8 cellular contexts compared by ENCODE assay signal in the genomic region with DNA sequence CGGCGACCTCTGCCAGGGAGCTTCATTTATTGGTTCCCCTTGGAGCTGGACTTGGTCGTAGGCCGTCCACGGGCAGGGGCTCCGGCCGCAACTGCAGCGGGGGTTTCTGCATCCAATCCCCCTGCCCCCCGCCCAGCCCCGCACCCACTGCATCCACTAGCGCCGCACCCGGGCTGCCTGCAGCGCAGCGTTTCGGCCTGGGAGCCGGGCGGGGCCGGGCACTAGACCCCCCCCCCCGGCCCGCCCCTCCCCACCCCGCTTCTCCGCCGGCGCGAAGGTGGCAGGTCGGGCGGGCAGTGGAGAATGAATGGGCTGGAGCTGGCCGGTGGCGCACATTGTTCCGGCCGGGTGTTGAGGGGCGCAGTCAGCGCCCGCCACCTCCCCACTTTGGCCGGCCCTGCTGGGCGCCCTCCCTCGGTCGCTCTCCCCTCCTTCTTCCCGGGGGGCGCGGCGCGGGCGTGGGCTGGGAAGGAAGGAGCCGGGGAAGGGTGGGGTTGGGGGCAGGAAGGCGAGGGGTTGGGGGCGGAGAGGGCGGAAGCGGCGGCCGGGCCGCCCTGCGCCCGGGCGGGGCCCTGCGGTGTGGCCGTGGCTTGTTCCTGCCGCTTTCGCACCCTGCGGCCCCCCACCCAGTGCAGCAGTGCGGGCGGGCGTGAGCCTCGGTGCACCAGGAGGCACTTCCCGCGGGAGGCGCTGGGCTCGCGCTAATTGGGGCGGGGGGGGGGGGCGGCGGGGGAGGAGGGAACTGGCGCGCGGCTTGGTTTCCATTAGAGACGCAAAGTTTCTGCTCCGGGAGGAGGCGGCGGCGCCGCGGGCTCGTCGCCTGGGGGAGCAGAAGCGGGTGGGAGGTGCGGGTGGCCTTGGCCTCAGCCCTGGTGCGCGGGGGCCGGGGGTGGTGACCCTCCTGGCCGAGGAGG. TPM values are rescaled to one million over a fixed set of nuclear protein-coding genes. Genes with fewer than 3 reads are reported as not detected.
A peak's percentile ranks its signal among the peaks of the same experiment; 100 is the strongest.
DNase-seq lines count a peak whose midpoint lies in the region; ATAC-seq and TF ChIP-seq lines count a peak whose summit lies in the region.

No MANE protein-coding gene starts in this region.

- 0 to 1% (median 0%) methylated on average over 13 to 85 of the region's 91 CpGs for WGBS in adrenal gland, 4 donors

- intact Hi-C loops in CD4-positive, alpha-beta T cell (cut with DNase I, micrococcal nuclease) = loop anchor here (5.0 to 10.0 kb wide), 4 partner anchors 65 to 1467 kb away; a partner anchor contains a TSS
- intact Hi-C loops in adrenal gland (cut with DNase I) = loop anchor here in 1 of 2 donors (5.0 kb wide), 1 partner anchor 360 kb away; no protein-coding TSS in a partner anchor

- no peaks in the 10 kb centered on the region for H3K27me3 ChIP-seq in CD4-positive, alpha-beta T cell (ENCODE audit: control insufficient read depth, insufficient read depth, low read length)
- H3K27me3 ChIP-seq in adrenal gland (no peaks in the 10 kb centered on the region), right atrium auricular region (no peaks in the 10 kb centered on the region)

- TF ChIP-seq POLR2A in adrenal gland (IDR thresholded peaks at IDR 0.05) = no peak

- peak overlapping the region; percentile 100 for H3K4me3 Mint-ChIP-seq in CD4-positive, alpha-beta T cell
- H3K4me3 Mint-ChIP-seq in T-helper 1 cell treated with Interleukin-12 subunit alpha and Interleukin-12 subunit beta and Interleukin-4 antibody, amounts not matched to agents 30 μg/mL and 1 μg/mL, for 36 hours = peak overlapping the region; percentile 99

- peaks cover 15 to 32% of the 10 kb centered on the region in 2 donors for H3K4me1 ChIP-seq in adrenal gland (replicated peaks in 1 of 2)
- H3K4me1 ChIP-seq in right atrium auricular region = peaks cover 0 to 49% of the 10 kb centered on the region in 2 donors

- H3K36me3 Mint-ChIP-seq in CD4-positive, alpha-beta T cell (ENCODE audit: low read depth) = peaks cover 58% of the 10 kb centered on the region
- H3K36me3 Mint-ChIP-seq in T-helper 1 cell treated with Interleukin-12 subunit alpha and Interleukin-12 subunit beta and Interleukin-4 antibody, amounts not matched to agents 30 μg/mL and 1 μg/mL, for 36 hours (ENCODE audit: low read depth) = peaks cover 43% of the 10 kb centered on the region

- peak overlapping the region; percentile 100 for H3K27ac Mint-ChIP-seq in CD4-positive, alpha-beta T cell
- peak overlapping the region; percentile 95 for H3K27ac Mint-ChIP-seq in T-helper 1 cell treated with Interleukin-12 subunit alpha and Interleukin-12 subunit beta and Interleukin-4 antibody, amounts not matched to agents 30 μg/mL and 1 μg/mL, for 36 hours

- POLR2A ChIA-PET in CD4-positive, alpha-beta T cell (lab: Charles Lee) = interaction anchor here (0.6 to 3.6 kb wide), 14 partner anchors 9 to 1112 kb away, joined by 3 to 423 read pairs (median 4); a partner anchor contains a TSS

- no peaks in the 10 kb centered on the region for H3K9me3 ChIP-seq in CD4-positive, alpha-beta T cell (ENCODE audit: control insufficient read depth, low read length)
- H3K9me3 ChIP-seq in adrenal gland (replicated peaks in 1 of 3) (no peaks in the 10 kb centered on the region), right atrium auricular region (no peaks in the 10 kb centered on the region)

- no peak for TF ChIP-seq CTCF in CD4-positive, alpha-beta T cell (IDR thresholded peaks at IDR 0.05)
- TF ChIP-seq CTCF in adrenal gland (IDR thresholded peaks at IDR 0.05) (no peak), right atrium auricular region (IDR thresholded peaks at IDR 0.05) (no peak)

- peaks cover 0 to 25% of the 10 kb centered on the region in 2 donors for H3K36me3 ChIP-seq in adrenal gland (replicated peaks in 1 of 2)
- peaks cover 28% of the 10 kb centered on the region for H3K36me3 ChIP-seq in right atrium auricular region

- CTCF ChIA-PET in CD4-positive, alpha-beta T cell (lab: Charles Lee) = interaction anchor here (1.5 to 1.9 kb wide), 2 partner anchors 15 to 29 kb away, joined by 5 to 7 read pairs; no protein-coding TSS in a partner anchor

- ATAC-seq in CD4-positive, alpha-beta T cell (ENCODE audit: poor library complexity) = peak; percentile 35
- ATAC-seq in GM19397 (IDR thresholded peaks at IDR 0.05; ENCODE audit: unreplicated experiment) = peak; percentile 26

- H3K9me3 Mint-ChIP-seq in CD4-positive, alpha-beta T cell = no peaks in the 10 kb centered on the region
- H3K9me3 Mint-ChIP-seq in T-helper 1 cell treated with Interleukin-12 subunit alpha and Interleukin-12 subunit beta and Interleukin-4 antibody, amounts not matched to agents 30 μg/mL and 1 μg/mL, for 36 hours = no peaks in the 10 kb centered on the region

- peaks cover 54% of the 10 kb centered on the region for H3K4me1 Mint-ChIP-seq in CD4-positive, alpha-beta T cell (ENCODE audit: low read depth)
- H3K4me1 Mint-ChIP-seq in T-helper 1 cell treated with Interleukin-12 subunit alpha and Interleukin-12 subunit beta and Interleukin-4 antibody, amounts not matched to agents 30 μg/mL and 1 μg/mL, for 36 hours (ENCODE audit: low read depth) = peaks cover 36% of the 10 kb centered on the region

- H3K4me3 ChIP-seq in adrenal gland (peak overlapping the region; percentile 77 to 97 (median 86)), right atrium auricular region (peak overlapping the region; percentile 77 to 98)

- H3K27me3 Mint-ChIP-seq in CD4-positive, alpha-beta T cell = peaks cover 9% of the 10 kb centered on the region
- peaks cover 9% of the 10 kb centered on the region for H3K27me3 Mint-ChIP-seq in T-helper 1 cell treated with Interleukin-12 subunit alpha and Interleukin-12 subunit beta and Interleukin-4 antibody, amounts not matched to agents 30 μg/mL and 1 μg/mL, for 36 hours (ENCODE audit: low read depth)

- peak; percentile 40 to 67 (median 60) for DNase-seq in CD4-positive, alpha-beta T cell
- DNase-seq in HT-29 (ENCODE audit: low spot score) (peak; percentile 39), adrenal gland (peak; percentile 36 to 68 (median 50)), right atrium auricular region (ENCODE audit: low spot score) (no peak), putamen (ENCODE audit: low spot score) (peak; percentile 58), DMS153 (lab: John Stamatoyannopoulos, UW) (no peak)

- H3K27ac ChIP-seq in CD4-positive, alpha-beta T cell (ENCODE audit: low read depth, low read length) = peak overlapping the region; percentile 88
- H3K27ac ChIP-seq in adrenal gland = peak overlapping the region in 4 of 5 donors; percentile 68 to 86 (median 74)
- H3K27ac ChIP-seq in right atrium auricular region = peak overlapping the region; percentile 87 to 93

RNA-seq across cellular contexts. Expression of a gene that starts 0.8 kb away (rescaled TPM):
- 100 to 1,000 TPM; 960 to 975 TPM for total RNA-seq in CD4-positive, alpha-beta T cell
- 735 and 752 TPM in 2 replicates for total RNA-seq in HT-29 (2014; rRNA removed; shearing (Covaris generic))
- 100 to 1,000 TPM; 191 to 402 (median 259) TPM for total RNA-seq in adrenal gland
- polyA plus RNA-seq in adrenal gland = 100 to 1,000 TPM; 190 to 372 (median 193) TPM
- 100 to 1,000 TPM; 409 to 443 TPM for total RNA-seq in right atrium auricular region

Comparison
In these comparisons a context has a peak if more than half of its experiments do, and no peak if none do; other contexts are left out.
1. DNase-seq: peak in CD4-positive, alpha-beta T cell (10 of 10), HT-29 (single experiment), adrenal gland (7 of 7) and putamen (single experiment); none in right atrium auricular region (single experiment) and DMS153 (single experiment).
2. Peak in every context shown above with its lines, with median percentiles within 50 percentile points of each other: H3K27ac ChIP-seq.